1 cellular context compared by ENCODE assay signal in genomic region chr22:18954941-18955571, GRCh38.
TF ChIP-seq lines count a peak whose summit lies in the region.

No MANE protein-coding gene starts in this region.

TF ChIP-seq in GM23338, 12 proteins besides CTCF, POLR2A, EP300 and RAD21 (continued from another document):
- TF ChIP-seq ZNF462 (CRISPR knock-in tag; IDR thresholded peaks at IDR 0.05) (no peak), ZNF114 (CRISPR knock-in tag; IDR thresholded peaks at IDR 0.05) (no peak), REST (IDR thresholded peaks at IDR 0.05; ENCODE audit: unreplicated experiment) (no peak), NANOG (IDR thresholded peaks at IDR 0.05; ENCODE audit: borderline replicate concordance) (no peak)
